ENCODE assay signal across 8 cellular contexts in the genomic region with DNA sequence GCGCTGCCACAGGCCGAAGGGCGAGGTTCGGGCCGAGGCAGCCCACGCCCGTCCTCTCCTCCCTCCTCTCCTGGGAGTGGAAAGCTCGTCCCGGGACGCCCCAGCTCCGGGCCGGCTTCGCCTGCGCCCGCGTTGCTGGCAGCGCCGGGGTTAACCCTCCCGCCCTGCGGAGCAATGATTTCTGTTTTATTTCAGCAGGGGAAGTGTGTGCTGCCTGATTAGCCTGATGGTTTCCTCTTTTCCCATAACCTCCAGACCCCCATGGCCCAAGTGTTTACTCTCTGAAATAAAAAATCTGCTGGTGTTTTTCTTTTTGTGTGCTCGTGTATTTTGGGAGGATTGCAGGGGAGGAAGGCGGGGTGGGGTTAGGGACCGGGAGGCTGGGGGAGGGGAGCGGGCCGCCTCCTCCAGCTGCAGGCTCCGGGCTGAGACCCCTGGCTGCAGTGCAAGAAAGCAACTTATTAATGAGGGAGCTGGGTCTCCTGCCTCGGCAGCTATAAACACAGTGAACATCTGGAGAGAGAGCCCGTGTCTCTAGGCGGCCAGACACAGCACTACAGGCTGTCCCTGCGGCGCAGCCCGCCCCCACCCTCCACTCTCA. TPM values are rescaled to one million over a fixed set of nuclear protein-coding genes. Genes with fewer than 3 reads are reported as not detected.
DNase-seq lines count a peak whose midpoint lies in the region; ATAC-seq and TF ChIP-seq lines count a peak whose summit lies in the region.

No MANE protein-coding gene starts in this region.

- POLR2A ChIA-PET in HEK293T (lab: Yijun Ruan, JAX) = no interaction called here

- no peaks in the 10 kb centered on the region for H3K36me3 ChIP-seq in duodenal mucosa (ENCODE audit: control insufficient read depth in 1 of 2, insufficient read depth in 2 of 2, low read length in 2 of 2)
- no peaks in the 10 kb centered on the region for H3K36me3 ChIP-seq in lower lobe of right lung
- H3K36me3 ChIP-seq in suprapubic skin = no peaks in the 10 kb centered on the region

- H3K4me1 ChIP-seq in duodenal mucosa (ENCODE audit: control insufficient read depth in 1 of 2, insufficient read depth in 2 of 2, low read length in 2 of 2) (peaks cover 27 to 32% of the 10 kb centered on the region in 2 donors), lower lobe of right lung (peaks cover 85% of the 10 kb centered on the region), suprapubic skin (peaks cover 34% of the 10 kb centered on the region)

- WGBS in suprapubic skin = 0% methylated on average over 24 of the region's 32 CpGs

- peak; percentile 70 for DNase-seq in SKM-1 (lab: John Stamatoyannopoulos, UW; ENCODE audit: unreplicated experiment)
- DNase-seq in lower lobe of right lung = peak; percentile 70
- peak; percentile 74 to 84 for DNase-seq in suprapubic skin (ENCODE audit: low spot score in 2 of 2)
- DNase-seq in HEK293T (ENCODE audit: extremely low spot score) = no peak
- DNase-seq in NCI-H146 treated with DMSO at 0.1 percent for 48 hours (lab: John Stamatoyannopoulos, UW; ENCODE audit: unreplicated experiment) = no peak

- H3K27me3 ChIP-seq in duodenal mucosa (ENCODE audit: control insufficient read depth in 1 of 2, insufficient read depth in 2 of 2, low read length in 2 of 2) = peaks cover 0 to 12% of the 10 kb centered on the region in 2 donors
- no peaks in the 10 kb centered on the region for H3K27me3 ChIP-seq in lower lobe of right lung (ENCODE audit: low read depth)
- no peaks in the 10 kb centered on the region for H3K27me3 ChIP-seq in suprapubic skin

- H3K27ac ChIP-seq in duodenal mucosa (ENCODE audit: low read depth, low read length) (peak overlapping the region; percentile 54), lower lobe of right lung (peak overlapping the region; percentile 82), suprapubic skin (peak overlapping the region; percentile 63)

- H3K4me3 ChIP-seq in GM08714 (ENCODE audit: low read length) (peak overlapping the region; percentile 34; the same call in 1 of the 2 replicates), duodenal mucosa (ENCODE audit: low read depth in 1 of 2, low read length in 2 of 2) (peak overlapping the region; percentile 54 to 61), lower lobe of right lung (peak overlapping the region; percentile 55), suprapubic skin (peak overlapping the region; percentile 49)

- TF ChIP-seq EP300 in suprapubic skin (IDR thresholded peaks at IDR 0.05) = no peak

- ATAC-seq in lower lobe of right lung = peak; percentile 73 to 85
- ATAC-seq in GM19328 (IDR thresholded peaks at IDR 0.05; ENCODE audit: unreplicated experiment) = no peak

- no peak for TF ChIP-seq POLR2A in suprapubic skin (IDR thresholded peaks at IDR 0.05)

- CTCF ChIA-PET in HEK293T (lab: Yijun Ruan, JAX) = no interaction called here

- H3K9ac ChIP-seq in duodenal mucosa (ENCODE audit: low read depth in 1 of 2, low read length in 2 of 2) = peak overlapping the region; percentile 28 to 42

- no peaks in the 10 kb centered on the region for H3K9me3 ChIP-seq in duodenal mucosa (ENCODE audit: control insufficient read depth in 1 of 2, low read length in 2 of 2)
- H3K9me3 ChIP-seq in lower lobe of right lung = no peaks in the 10 kb centered on the region
- H3K9me3 ChIP-seq in suprapubic skin = no peaks in the 10 kb centered on the region

- intact Hi-C loops in lower lobe of right lung (cut with DNase I) = no loop called here

- TF ChIP-seq CTCF in lower lobe of right lung (IDR thresholded peaks at IDR 0.05) = peak; percentile 17
- TF ChIP-seq CTCF in suprapubic skin (IDR thresholded peaks at IDR 0.05) = no peak

TF ChIP-seq in HEK293T, 16 proteins besides CTCF, POLR2A, EP300 and RAD21:
- TF ChIP-seq FOXA1 (IDR thresholded peaks at IDR 0.05) = no peak
- TF ChIP-seq ELF4 (IDR thresholded peaks at IDR 0.05) = no peak
- TF ChIP-seq FOXK2 (IDR thresholded peaks at IDR 0.05) = no peak
- no peak for TF ChIP-seq PKNOX1 (IDR thresholded peaks at IDR 0.05)
- no peak for TF ChIP-seq CTBP1 (IDR thresholded peaks at IDR 0.05; ENCODE audit: borderline replicate concordance)
- TF ChIP-seq BHLHE40 (IDR thresholded peaks at IDR 0.05; ENCODE audit: borderline replicate concordance) = no peak
- TF ChIP-seq ARNT (IDR thresholded peaks at IDR 0.05) = no peak
- TF ChIP-seq HDGF (IDR thresholded peaks at IDR 0.05; ENCODE audit: borderline replicate concordance) = no peak
- TF ChIP-seq ZNF384 (IDR thresholded peaks at IDR 0.05) = no peak

RNA-seq across cellular contexts. Expression of gene ETS1, which starts 38.6 kb away (rescaled TPM):
- 123 TPM for total RNA-seq in lower lobe of right lung
- total RNA-seq in suprapubic skin = 10 to 100 TPM; 21.7 to 42.6 (median 33.7) TPM

Comparison
In these comparisons a context has a peak if more than half of its experiments do, and no peak if none do; other contexts are left out.
1. DNase-seq: peak in SKM-1 (single experiment), lower lobe of right lung (single experiment) and suprapubic skin (2 of 2); none in HEK293T (single experiment) and NCI-H146 treated with DMSO at 0.1 percent for 48 hours (single experiment).
2. Peak in every context shown above with its lines, with median percentiles within 50 percentile points of each other: H3K4me3 ChIP-seq and H3K27ac ChIP-seq.